In genomic region chr1:160261878-160262794, GRCh38 we compare ENCODE assay signal across 8 cellular contexts.
DNase-seq lines count a peak whose midpoint lies in the region; ATAC-seq and TF ChIP-seq lines count a peak whose summit lies in the region.

TSS of gene DCAF8 (minus strand) at chr1:160262549. CDS start at chr1:160244008, 18,541 bp downstream.

- peak; percentile 82 for ATAC-seq in GM19035 (IDR thresholded peaks at IDR 0.05; ENCODE audit: unreplicated experiment)
- ATAC-seq in HG03354 (IDR thresholded peaks at IDR 0.05; ENCODE audit: poor library complexity, severe bottlenecking, unreplicated experiment), result peak; percentile 88
- peak; percentile 84 to 86 for ATAC-seq in activated CD4-positive, CD25-positive, alpha-beta regulatory T cell treated with anti-CD3 and anti-CD28 coated beads, Interleukin-2, amount 50 U/mL, for 24 hours

- TF ChIP-seq CTCF in AG09319 (IDR thresholded peaks at IDR 0.05; ENCODE audit: low read depth, low read length), result no peak

- peak; percentile 92 for DNase-seq in AG09319 (ENCODE audit: extremely low read depth, low read depth)
- peak; percentile 94 for DNase-seq in NCI-H446 treated with DMSO at 0.1 percent for 48 hours (lab: John Stamatoyannopoulos, UW)
- DNase-seq in cerebellar cortex (ENCODE audit: low spot score), result peak; percentile 97
- DNase-seq in islet precursor cell, result peak; percentile 98
- peak; percentile 97 to 98 (median 97) for DNase-seq in stimulated activated CD4-positive, alpha-beta T cell treated with anti-CD3 and anti-CD28 coated beads, Interleukin-12 subunit alpha, Interleukin-12 subunit beta, amount 100 ng/mL, for 48 hours (ENCODE audit: low read depth in 2 of 3, low spot score in 1 of 3)

Comparison
In these comparisons a context has a peak if more than half of its experiments do, and no peak if none do; other contexts are left out.
1. Peak in every context shown above with its lines: DNase-seq and ATAC-seq.